Comparison of ENCODE assay signal across 1 cellular context in the genomic region with DNA sequence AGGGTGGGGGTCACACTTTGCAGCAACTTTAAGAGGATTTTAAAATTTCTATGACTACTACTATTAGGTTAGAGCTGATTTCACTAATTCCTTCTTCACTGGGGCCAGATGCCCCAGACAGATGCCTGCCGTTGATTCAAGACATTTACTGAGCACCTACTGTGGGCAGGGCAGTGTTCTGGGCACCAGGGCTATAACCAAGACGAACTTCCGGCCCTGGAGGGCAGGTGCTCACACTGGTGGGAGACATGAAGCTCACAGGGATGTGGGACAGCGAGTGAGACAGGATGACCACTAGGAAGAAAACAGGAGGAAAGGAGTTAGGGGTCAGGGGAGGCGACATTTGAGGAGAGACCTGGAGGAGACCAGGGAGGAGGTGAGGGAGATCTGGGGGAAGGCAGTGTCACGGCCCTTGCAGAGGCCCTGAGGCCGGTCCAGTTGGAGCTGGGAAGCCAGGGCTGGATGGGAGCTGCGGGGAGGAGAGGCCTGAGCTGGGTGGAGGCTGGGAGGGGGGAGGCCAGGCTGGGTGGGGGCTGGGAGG.
TF ChIP-seq lines count a peak whose summit lies in the region.

No MANE protein-coding gene starts in this region.

TF ChIP-seq in K562, 482 proteins besides CTCF, POLR2A, EP300 and RAD21 (continued from another document):
- TF ChIP-seq, protein P1, sequence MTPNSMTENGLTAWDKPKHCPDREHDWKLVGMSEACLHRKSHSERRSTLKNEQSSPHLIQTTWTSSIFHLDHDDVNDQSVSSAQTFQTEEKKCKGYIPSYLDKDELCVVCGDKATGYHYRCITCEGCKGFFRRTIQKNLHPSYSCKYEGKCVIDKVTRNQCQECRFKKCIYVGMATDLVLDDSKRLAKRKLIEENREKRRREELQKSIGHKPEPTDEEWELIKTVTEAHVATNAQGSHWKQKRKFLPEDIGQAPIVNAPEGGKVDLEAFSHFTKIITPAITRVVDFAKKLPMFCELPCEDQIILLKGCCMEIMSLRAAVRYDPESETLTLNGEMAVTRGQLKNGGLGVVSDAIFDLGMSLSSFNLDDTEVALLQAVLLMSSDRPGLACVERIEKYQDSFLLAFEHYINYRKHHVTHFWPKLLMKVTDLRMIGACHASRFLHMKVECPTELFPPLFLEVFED (CRISPR knock-in tag; conservative IDR thresholded peaks at IDR 0.05), result no peak
- TF ChIP-seq NR4A1 (CRISPR knock-in tag; IDR thresholded peaks at IDR 0.05) (no peak), NR4A1 (tag; IDR thresholded peaks at IDR 0.05) (no peak), ETV1 (tag; conservative IDR thresholded peaks at IDR 0.05; ENCODE audit: low read depth) (peak; percentile 7; the same call in 1 of the 2 replicates), DPF2 (IDR thresholded peaks at IDR 0.05) (peak; percentile 60), ZNF175 (CRISPR knock-in tag; IDR thresholded peaks at IDR 0.05; ENCODE audit: low read depth) (no peak), ETV6 (IDR thresholded peaks at IDR 0.05; ENCODE audit: borderline replicate concordance in 1 of 2, low read depth in 2 of 2, low read length in 1 of 2) (no peak), ETV6 (CRISPR knock-in tag; IDR thresholded peaks at IDR 0.05; ENCODE audit: borderline replicate concordance) (no peak), KAT7 (CRISPR knock-in tag; IDR thresholded peaks at IDR 0.05; ENCODE audit: borderline replicate concordance) (no peak), STAT5A (IDR thresholded peaks at IDR 0.05; ENCODE audit: borderline replicate concordance, low read length) (no peak), NR3C1 (CRISPR knock-in tag; IDR thresholded peaks at IDR 0.05) (no peak)
- TF ChIP-seq, protein P2, sequence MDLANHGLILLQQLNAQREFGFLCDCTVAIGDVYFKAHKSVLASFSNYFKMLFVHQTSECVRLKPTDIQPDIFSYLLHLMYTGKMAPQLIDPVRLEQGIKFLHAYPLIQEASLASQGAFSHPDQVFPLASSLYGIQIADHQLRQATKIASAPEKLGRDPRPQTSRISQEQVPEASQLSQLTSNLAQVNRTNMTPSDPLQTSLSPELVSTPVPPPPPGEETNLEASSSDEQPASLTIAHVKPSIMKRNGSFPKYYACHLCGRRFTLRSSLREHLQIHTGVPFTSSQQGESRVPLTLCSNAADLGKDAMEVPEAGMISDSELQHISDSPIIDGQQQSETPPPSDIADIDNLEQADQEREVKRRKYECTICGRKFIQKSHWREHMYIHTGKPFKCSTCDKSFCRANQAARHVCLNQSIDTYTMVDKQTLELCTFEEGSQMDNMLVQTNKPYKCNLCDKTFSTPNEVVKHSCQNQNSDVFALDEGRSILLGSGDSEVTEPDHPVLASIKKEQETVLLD (IDR thresholded peaks at IDR 0.05), result 0 out of 2 replicates have a peak, but pooled peaks have one; percentile 40
- TF ChIP-seq, protein P3, sequence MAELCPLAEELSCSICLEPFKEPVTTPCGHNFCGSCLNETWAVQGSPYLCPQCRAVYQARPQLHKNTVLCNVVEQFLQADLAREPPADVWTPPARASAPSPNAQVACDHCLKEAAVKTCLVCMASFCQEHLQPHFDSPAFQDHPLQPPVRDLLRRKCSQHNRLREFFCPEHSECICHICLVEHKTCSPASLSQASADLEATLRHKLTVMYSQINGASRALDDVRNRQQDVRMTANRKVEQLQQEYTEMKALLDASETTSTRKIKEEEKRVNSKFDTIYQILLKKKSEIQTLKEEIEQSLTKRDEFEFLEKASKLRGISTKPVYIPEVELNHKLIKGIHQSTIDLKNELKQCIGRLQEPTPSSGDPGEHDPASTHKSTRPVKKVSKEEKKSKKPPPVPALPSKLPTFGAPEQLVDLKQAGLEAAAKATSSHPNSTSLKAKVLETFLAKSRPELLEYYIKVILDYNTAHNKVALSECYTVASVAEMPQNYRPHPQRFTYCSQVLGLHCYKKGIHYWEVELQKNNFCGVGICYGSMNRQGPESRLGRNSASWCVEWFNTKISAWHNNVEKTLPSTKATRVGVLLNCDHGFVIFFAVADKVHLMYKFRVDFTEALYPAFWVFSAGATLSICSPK (IDR thresholded peaks at IDR 0.05; ENCODE audit: borderline replicate concordance), result no peak
- TF ChIP-seq, protein P4, sequence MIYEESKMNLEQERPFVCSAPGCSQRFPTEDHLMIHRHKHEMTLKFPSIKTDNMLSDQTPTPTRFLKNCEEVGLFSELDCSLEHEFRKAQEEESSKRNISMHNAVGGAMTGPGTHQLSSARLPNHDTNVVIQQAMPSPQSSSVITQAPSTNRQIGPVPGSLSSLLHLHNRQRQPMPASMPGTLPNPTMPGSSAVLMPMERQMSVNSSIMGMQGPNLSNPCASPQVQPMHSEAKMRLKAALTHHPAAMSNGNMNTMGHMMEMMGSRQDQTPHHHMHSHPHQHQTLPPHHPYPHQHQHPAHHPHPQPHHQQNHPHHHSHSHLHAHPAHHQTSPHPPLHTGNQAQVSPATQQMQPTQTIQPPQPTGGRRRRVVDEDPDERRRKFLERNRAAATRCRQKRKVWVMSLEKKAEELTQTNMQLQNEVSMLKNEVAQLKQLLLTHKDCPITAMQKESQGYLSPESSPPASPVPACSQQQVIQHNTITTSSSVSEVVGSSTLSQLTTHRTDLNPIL (CRISPR knock-in tag; IDR thresholded peaks at IDR 0.05), result no peak
- TF ChIP-seq, protein P5, sequence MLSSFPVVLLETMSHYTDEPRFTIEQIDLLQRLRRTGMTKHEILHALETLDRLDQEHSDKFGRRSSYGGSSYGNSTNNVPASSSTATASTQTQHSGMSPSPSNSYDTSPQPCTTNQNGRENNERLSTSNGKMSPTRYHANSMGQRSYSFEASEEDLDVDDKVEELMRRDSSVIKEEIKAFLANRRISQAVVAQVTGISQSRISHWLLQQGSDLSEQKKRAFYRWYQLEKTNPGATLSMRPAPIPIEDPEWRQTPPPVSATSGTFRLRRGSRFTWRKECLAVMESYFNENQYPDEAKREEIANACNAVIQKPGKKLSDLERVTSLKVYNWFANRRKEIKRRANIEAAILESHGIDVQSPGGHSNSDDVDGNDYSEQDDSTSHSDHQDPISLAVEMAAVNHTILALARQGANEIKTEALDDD (IDR thresholded peaks at IDR 0.05), result no peak
- TF ChIP-seq, protein P6, sequence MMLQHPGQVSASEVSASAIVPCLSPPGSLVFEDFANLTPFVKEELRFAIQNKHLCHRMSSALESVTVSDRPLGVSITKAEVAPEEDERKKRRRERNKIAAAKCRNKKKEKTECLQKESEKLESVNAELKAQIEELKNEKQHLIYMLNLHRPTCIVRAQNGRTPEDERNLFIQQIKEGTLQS (IDR thresholded peaks at IDR 0.05), result no peak
- TF ChIP-seq, protein P6 (CRISPR knock-in tag; conservative IDR thresholded peaks at IDR 0.05), result no peak
- TF ChIP-seq, protein P7, sequence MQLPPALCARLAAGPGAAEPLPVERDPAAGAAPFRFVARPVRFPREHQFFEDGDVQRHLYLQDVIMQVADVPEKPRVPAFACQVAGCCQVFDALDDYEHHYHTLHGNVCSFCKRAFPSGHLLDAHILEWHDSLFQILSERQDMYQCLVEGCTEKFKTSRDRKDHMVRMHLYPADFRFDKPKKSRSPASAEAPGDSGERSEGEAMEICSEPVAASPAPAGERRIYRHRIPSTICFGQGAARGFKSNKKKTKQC (CRISPR knock-in tag; IDR thresholded peaks at IDR 0.05), result no peak
- TF ChIP-seq, protein P8, sequence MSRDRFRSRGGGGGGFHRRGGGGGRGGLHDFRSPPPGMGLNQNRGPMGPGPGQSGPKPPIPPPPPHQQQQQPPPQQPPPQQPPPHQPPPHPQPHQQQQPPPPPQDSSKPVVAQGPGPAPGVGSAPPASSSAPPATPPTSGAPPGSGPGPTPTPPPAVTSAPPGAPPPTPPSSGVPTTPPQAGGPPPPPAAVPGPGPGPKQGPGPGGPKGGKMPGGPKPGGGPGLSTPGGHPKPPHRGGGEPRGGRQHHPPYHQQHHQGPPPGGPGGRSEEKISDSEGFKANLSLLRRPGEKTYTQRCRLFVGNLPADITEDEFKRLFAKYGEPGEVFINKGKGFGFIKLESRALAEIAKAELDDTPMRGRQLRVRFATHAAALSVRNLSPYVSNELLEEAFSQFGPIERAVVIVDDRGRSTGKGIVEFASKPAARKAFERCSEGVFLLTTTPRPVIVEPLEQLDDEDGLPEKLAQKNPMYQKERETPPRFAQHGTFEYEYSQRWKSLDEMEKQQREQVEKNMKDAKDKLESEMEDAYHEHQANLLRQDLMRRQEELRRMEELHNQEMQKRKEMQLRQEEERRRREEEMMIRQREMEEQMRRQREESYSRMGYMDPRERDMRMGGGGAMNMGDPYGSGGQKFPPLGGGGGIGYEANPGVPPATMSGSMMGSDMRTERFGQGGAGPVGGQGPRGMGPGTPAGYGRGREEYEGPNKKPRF (IDR thresholded peaks at IDR 0.05; ENCODE audit: low read depth, low read length), result no peak
- TF ChIP-seq, protein P9, sequence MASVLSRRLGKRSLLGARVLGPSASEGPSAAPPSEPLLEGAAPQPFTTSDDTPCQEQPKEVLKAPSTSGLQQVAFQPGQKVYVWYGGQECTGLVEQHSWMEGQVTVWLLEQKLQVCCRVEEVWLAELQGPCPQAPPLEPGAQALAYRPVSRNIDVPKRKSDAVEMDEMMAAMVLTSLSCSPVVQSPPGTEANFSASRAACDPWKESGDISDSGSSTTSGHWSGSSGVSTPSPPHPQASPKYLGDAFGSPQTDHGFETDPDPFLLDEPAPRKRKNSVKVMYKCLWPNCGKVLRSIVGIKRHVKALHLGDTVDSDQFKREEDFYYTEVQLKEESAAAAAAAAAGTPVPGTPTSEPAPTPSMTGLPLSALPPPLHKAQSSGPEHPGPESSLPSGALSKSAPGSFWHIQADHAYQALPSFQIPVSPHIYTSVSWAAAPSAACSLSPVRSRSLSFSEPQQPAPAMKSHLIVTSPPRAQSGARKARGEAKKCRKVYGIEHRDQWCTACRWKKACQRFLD (CRISPR knock-in tag; IDR thresholded peaks at IDR 0.05), result no peak
